ENCODE assay signal across 1 cellular context in the genomic region with DNA sequence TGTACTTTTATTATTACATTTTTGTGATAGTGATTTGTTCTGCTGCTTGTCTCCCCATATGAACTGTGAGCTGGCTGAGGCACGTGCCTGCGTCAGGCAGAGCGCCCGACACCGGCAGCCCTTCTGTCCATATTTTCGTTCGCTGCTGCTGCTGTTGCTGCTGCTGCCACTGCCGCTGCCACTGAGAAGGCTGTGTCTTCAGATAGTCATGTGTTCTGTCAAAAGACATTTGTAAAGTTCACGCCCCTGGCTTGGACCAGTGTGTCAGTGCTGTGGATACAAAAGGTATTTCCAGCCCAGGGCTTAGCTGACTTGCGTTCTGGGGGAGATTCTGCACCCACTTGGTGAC.
TF ChIP-seq lines count a peak whose summit lies in the region.

No MANE protein-coding gene starts in this region.

TF ChIP-seq in IMR-90, 13 proteins besides CTCF, POLR2A, EP300 and RAD21:
- TF ChIP-seq BHLHE40 (IDR thresholded peaks at IDR 0.05; ENCODE audit: low read depth, low read length) (peak; percentile 61), FOS (IDR thresholded peaks at IDR 0.05; ENCODE audit: low read depth, low read length) (no peak), SMC3 (IDR thresholded peaks at IDR 0.05; ENCODE audit: low read depth, low read length) (no peak), CEBPB (IDR thresholded peaks at IDR 0.05; ENCODE audit: low read depth, low read length) (no peak), NFE2L2 (IDR thresholded peaks at IDR 0.05; ENCODE audit: low read depth, low read length) (no peak), CHD1 (IDR thresholded peaks at IDR 0.05; ENCODE audit: low read depth, low read length) (no peak), RCOR1 (IDR thresholded peaks at IDR 0.05; ENCODE audit: insufficient replicate concordance, low read length) (no peak)
- TF ChIP-seq, protein P1, sequence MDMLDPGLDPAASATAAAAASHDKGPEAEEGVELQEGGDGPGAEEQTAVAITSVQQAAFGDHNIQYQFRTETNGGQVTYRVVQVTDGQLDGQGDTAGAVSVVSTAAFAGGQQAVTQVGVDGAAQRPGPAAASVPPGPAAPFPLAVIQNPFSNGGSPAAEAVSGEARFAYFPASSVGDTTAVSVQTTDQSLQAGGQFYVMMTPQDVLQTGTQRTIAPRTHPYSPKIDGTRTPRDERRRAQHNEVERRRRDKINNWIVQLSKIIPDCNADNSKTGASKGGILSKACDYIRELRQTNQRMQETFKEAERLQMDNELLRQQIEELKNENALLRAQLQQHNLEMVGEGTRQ (IDR thresholded peaks at IDR 0.05; ENCODE audit: low read depth, low read length), result no peak
- TF ChIP-seq, protein P2, sequence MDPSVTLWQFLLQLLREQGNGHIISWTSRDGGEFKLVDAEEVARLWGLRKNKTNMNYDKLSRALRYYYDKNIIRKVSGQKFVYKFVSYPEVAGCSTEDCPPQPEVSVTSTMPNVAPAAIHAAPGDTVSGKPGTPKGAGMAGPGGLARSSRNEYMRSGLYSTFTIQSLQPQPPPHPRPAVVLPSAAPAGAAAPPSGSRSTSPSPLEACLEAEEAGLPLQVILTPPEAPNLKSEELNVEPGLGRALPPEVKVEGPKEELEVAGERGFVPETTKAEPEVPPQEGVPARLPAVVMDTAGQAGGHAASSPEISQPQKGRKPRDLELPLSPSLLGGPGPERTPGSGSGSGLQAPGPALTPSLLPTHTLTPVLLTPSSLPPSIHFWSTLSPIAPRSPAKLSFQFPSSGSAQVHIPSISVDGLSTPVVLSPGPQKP (IDR thresholded peaks at IDR 0.05; ENCODE audit: borderline replicate concordance, low read depth, low read length), result no peak
